ENCODE assay signal across 28 cellular contexts in genomic region chr5:102933721-102934459, GRCh38.
"Had no signal": no experiment of that assay in that cellular context is flagged by ENCODE, and none has a peak within 500 bp of the region (broad histone marks: within the 10 kb centered on the region; RNA-seq: fewer than 3 reads in every experiment).

No MANE protein-coding gene starts in this region.

- FAIRE-seq: K562 had no signal

- H3K27ac ChIP-seq: ascending aorta, body of pancreas, breast epithelium, Peyer's patch, WERI-Rb-1 had no signal

- H3K4me3 Mint-ChIP-seq: activated CD4-positive, alpha-beta T cell treated with anti-CD3 and anti-CD28 coated beads, Interleukin-2, amount 10 ng/mL, durations not matched to agents 24 days and 14 days; activated CD8-positive, alpha-beta T cell treated with anti-CD3 and anti-CD28 coated beads for 36 hours; activated naive CD4-positive, alpha-beta T cell treated with anti-CD3 and anti-CD28 coated beads, Interleukin-2, amount 50 U/mL, for 24 hours; activated naive CD8-positive, alpha-beta T cell treated with anti-CD3 and anti-CD28 coated beads, Interleukin-2, amount 10 ng/mL, durations not matched to agents 7 days and 5 days had no signal

- ATAC-seq: activated CD8-positive, alpha-beta T cell treated with anti-CD3 and anti-CD28 coated beads for 36 hours; body of pancreas; K562; PC-3 had no signal

- H3K9me3 Mint-ChIP-seq: activated CD4-positive, alpha-beta T cell treated with anti-CD3 and anti-CD28 coated beads, Interleukin-2, amount 10 ng/mL, durations not matched to agents 24 days and 14 days; activated CD8-positive, alpha-beta T cell treated with anti-CD3 and anti-CD28 coated beads for 36 hours; activated naive CD4-positive, alpha-beta T cell treated with anti-CD3 and anti-CD28 coated beads, Interleukin-2, amount 50 U/mL, for 24 hours; activated naive CD8-positive, alpha-beta T cell treated with anti-CD3 and anti-CD28 coated beads, Interleukin-2, amount 10 ng/mL, durations not matched to agents 7 days and 5 days; activated T-helper 2 cell treated with anti-CD3 and anti-CD28 coated beads, Interferon-gamma antibody, Interleukin-2, Interleukin-4, amounts not matched to agents 10 μg/mL and 5 μg/mL and 100 μg/mL, durations not matched to agents 14 hours and 24 hours and 36 hours had no signal

- H3K27ac Mint-ChIP-seq: activated CD4-positive, alpha-beta T cell treated with anti-CD3 and anti-CD28 coated beads, Interleukin-2, amount 10 ng/mL, durations not matched to agents 24 days and 14 days; activated CD8-positive, alpha-beta T cell treated with anti-CD3 and anti-CD28 coated beads for 36 hours; activated naive CD4-positive, alpha-beta T cell treated with anti-CD3 and anti-CD28 coated beads, Interleukin-2, amount 50 U/mL, for 24 hours; activated naive CD8-positive, alpha-beta T cell treated with anti-CD3 and anti-CD28 coated beads, Interleukin-2, amount 10 ng/mL, durations not matched to agents 7 days and 5 days; activated T-helper 2 cell treated with anti-CD3 and anti-CD28 coated beads, Interferon-gamma antibody, Interleukin-2, Interleukin-4, amounts not matched to agents 10 μg/mL and 5 μg/mL and 100 μg/mL, durations not matched to agents 14 hours and 24 hours and 36 hours had no signal

- H3K36me3 ChIP-seq: breast epithelium, Peyer's patch, WERI-Rb-1 had no signal

- H3K4me3 ChIP-seq: ascending aorta, body of pancreas, breast epithelium, K562, Peyer's patch had no signal

- H3K9me3 ChIP-seq: ascending aorta, body of pancreas, breast epithelium, Peyer's patch had no signal

- H3K4me1 Mint-ChIP-seq: activated naive CD4-positive, alpha-beta T cell treated with anti-CD3 and anti-CD28 coated beads, Interleukin-2, amount 50 U/mL, for 24 hours; activated naive CD8-positive, alpha-beta T cell treated with anti-CD3 and anti-CD28 coated beads, Interleukin-2, amount 10 ng/mL, durations not matched to agents 7 days and 5 days had no signal

- H3K27me3 Mint-ChIP-seq: activated CD4-positive, alpha-beta T cell treated with anti-CD3 and anti-CD28 coated beads, Interleukin-2, amount 10 ng/mL, durations not matched to agents 24 days and 14 days; activated CD8-positive, alpha-beta T cell treated with anti-CD3 and anti-CD28 coated beads for 36 hours; activated naive CD4-positive, alpha-beta T cell treated with anti-CD3 and anti-CD28 coated beads, Interleukin-2, amount 50 U/mL, for 24 hours; activated naive CD8-positive, alpha-beta T cell treated with anti-CD3 and anti-CD28 coated beads, Interleukin-2, amount 10 ng/mL, durations not matched to agents 7 days and 5 days had no signal

- DNase-seq: activated CD4-positive, alpha-beta T cell treated with anti-CD3 and anti-CD28 coated beads, Interleukin-2, amount 10 ng/mL, durations not matched to agents 24 days and 14 days; activated CD4-positive, alpha-beta T cell treated with anti-CD3 and anti-CD28 coated beads, Interleukin-2, amount 50 U/mL, for 4 hours; activated CD8-positive, alpha-beta T cell treated with anti-CD3 and anti-CD28 coated beads for 36 hours; activated gamma-delta T cell; activated naive CD4-positive, alpha-beta T cell treated with Interleukin-2 at 50 U/mL for 16 hours; activated naive CD8-positive, alpha-beta T cell treated with anti-CD3 and anti-CD28 coated beads, Interleukin-2, amount 10 ng/mL, durations not matched to agents 7 days and 5 days; activated T-cell treated with anti-CD3 and anti-CD28 coated beads, Interleukin-2, amount 50 U/mL, for 1 hour; amygdala; body of pancreas; central memory CD4-positive, alpha-beta T cell; NCI-H1092 treated with DMSO at 0.1 percent for 48 hours; NCI-H1417 treated with DMSO at 0.1 percent for 48 hours; NCI-H187 treated with DMSO at 0.1 percent for 48 hours; NCI-H2081; NCI-H345; NCI-H524 treated with DMSO at 0.1 percent for 48 hours; PC-3; Peyer's patch; Right ventricle myocardium superior; RPMI8226; SW 1271; T1000; WERI-Rb-1 had no signal

- H3K4me1 ChIP-seq: body of pancreas, breast epithelium, Peyer's patch had no signal

- H3K27me3 ChIP-seq: ascending aorta, body of pancreas, breast epithelium, Peyer's patch had no signal
